28 cellular contexts compared by ENCODE assay signal in genomic region chr11:129767827-129768226, GRCh38. TPM values are rescaled to one million over a fixed set of nuclear protein-coding genes. Genes with fewer than 3 reads are reported as not detected.
"Had no signal": no experiment of that assay in that cellular context is flagged by ENCODE, and none has a peak within 500 bp of the region (broad histone marks: within the 10 kb centered on the region; RNA-seq: fewer than 3 reads in every experiment).

No MANE protein-coding gene starts in this region.

- H3K36me3 Mint-ChIP-seq: activated naive CD4-positive, alpha-beta T cell treated with anti-CD3 and anti-CD28 coated beads, Interleukin-2, amount 10 ng/mL, durations not matched to agents 7 days and 5 days; brain had no signal

- DNase-seq: activated T-cell treated with anti-CD3 and anti-CD28 coated beads, Interleukin-2, amount 50 U/mL, for 24 hours; anterior cingulate cortex; caudate nucleus; cerebellar nuclear complex; MG63; NCI-H1048; NCI-H1436 treated with DMSO at 0.1 percent for 48 hours; NCI-H1694 treated with DMSO at 0.1 percent for 48 hours; NCI-H2029; NCI-H524 treated with DMSO at 0.1 percent for 48 hours; SIG-M5; T-helper 1 cell; T-helper 9 cell had no signal

- H2AFZ ChIP-seq: PC-9 had no signal

- H3K27ac Mint-ChIP-seq: activated CD4-positive, alpha-beta T cell treated with anti-CD3 and anti-CD28 coated beads for 36 hours; activated CD4-positive, alpha-beta T cell treated with anti-CD3 and anti-CD28 coated beads, Interleukin-2, amount 10 ng/mL, durations not matched to agents 7 days and 5 days; activated CD8-positive, alpha-beta T cell treated with anti-CD3 and anti-CD28 coated beads, Interleukin-2, amount 10 ng/mL, durations not matched to agents 7 days and 5 days; activated naive CD4-positive, alpha-beta T cell treated with anti-CD3 and anti-CD28 coated beads, Interleukin-2, amount 10 ng/mL, durations not matched to agents 7 days and 5 days; activated naive CD8-positive, alpha-beta T cell; activated naive CD8-positive, alpha-beta T cell treated with anti-CD3 and anti-CD28 coated beads, Interleukin-2, amount 50 U/mL, for 24 hours; activated T-cell treated with anti-CD3 and anti-CD28 coated beads, Interleukin-2, amount 50 U/mL, for 24 hours; activated T-helper 2 cell treated with anti-CD3 and anti-CD28 coated beads, Interferon-gamma antibody, Interleukin-2, Interleukin-4, amounts not matched to agents 10 μg/mL and 5 μg/mL and 100 μg/mL, durations not matched to agents 14 hours and 24 hours and 36 hours had no signal

- H3K9me3 ChIP-seq: MG63 had no signal

- H3K27me3 ChIP-seq: MG63 had no signal

- H3K4me1 Mint-ChIP-seq: activated CD4-positive, alpha-beta T cell treated with anti-CD3 and anti-CD28 coated beads for 36 hours; activated naive CD8-positive, alpha-beta T cell treated with anti-CD3 and anti-CD28 coated beads, Interleukin-2, amount 50 U/mL, for 24 hours; brain had no signal

- H3K4me3 Mint-ChIP-seq: activated CD4-positive, alpha-beta T cell treated with anti-CD3 and anti-CD28 coated beads for 36 hours; activated CD4-positive, alpha-beta T cell treated with anti-CD3 and anti-CD28 coated beads, Interleukin-2, amount 10 ng/mL, durations not matched to agents 7 days and 5 days; activated CD8-positive, alpha-beta T cell treated with anti-CD3 and anti-CD28 coated beads, Interleukin-2, amount 10 ng/mL, durations not matched to agents 7 days and 5 days; activated naive CD4-positive, alpha-beta T cell treated with anti-CD3 and anti-CD28 coated beads, Interleukin-2, amount 10 ng/mL, durations not matched to agents 7 days and 5 days; activated naive CD8-positive, alpha-beta T cell; activated naive CD8-positive, alpha-beta T cell treated with anti-CD3 and anti-CD28 coated beads, Interleukin-2, amount 50 U/mL, for 24 hours; activated T-cell treated with anti-CD3 and anti-CD28 coated beads, Interleukin-2, amount 50 U/mL, for 24 hours; brain had no signal

- H3K27ac ChIP-seq: PC-9, RWPE1 had no signal

- H3K4me3 ChIP-seq: MG63, PC-9 had no signal

- ATAC-seq: activated CD8-positive, alpha-beta T cell treated with anti-CD3 and anti-CD28 coated beads, Interleukin-2, amount 10 ng/mL, durations not matched to agents 7 days and 5 days; activated naive CD8-positive, alpha-beta T cell treated with anti-CD3 and anti-CD28 coated beads, Interleukin-2, amount 50 U/mL, for 24 hours; Right ventricle myocardium inferior had no signal

- FAIRE-seq: bronchial epithelial cell, RCC 7860 had no signal

- H3K27me3 Mint-ChIP-seq: activated naive CD8-positive, alpha-beta T cell; activated naive CD8-positive, alpha-beta T cell treated with anti-CD3 and anti-CD28 coated beads, Interleukin-2, amount 50 U/mL, for 24 hours; activated T-cell treated with anti-CD3 and anti-CD28 coated beads, Interleukin-2, amount 50 U/mL, for 24 hours had no signal

- H3K36me3 ChIP-seq: MG63 had no signal

RNA-seq across cellular contexts. Expression of gene TMEM45B, which starts 47.8 kb away (rescaled TPM):
- total RNA-seq: activated CD8-positive, alpha-beta T cell treated with anti-CD3 and anti-CD28 coated beads, Interleukin-2, amount 10 ng/mL, durations not matched to agents 7 days and 5 days; NCI-H460; Right ventricle myocardium inferior; SK-MEL-5 had no signal
